ENCODE assay signal across 14 cellular contexts in genomic region chr9:78133751-78134150, GRCh38.
DNase-seq lines count a peak whose midpoint lies in the region; ATAC-seq and TF ChIP-seq lines count a peak whose summit lies in the region.
"Had no signal": no experiment of that assay in that cellular context is flagged by ENCODE, and none has a peak within 500 bp of the region (broad histone marks: within the 10 kb centered on the region; RNA-seq: fewer than 3 reads in every experiment).

No MANE protein-coding gene starts in this region.

- peaks cover 0 to 4% of the 10 kb centered on the region in 2 donors for H3K27me3 Mint-ChIP-seq in natural killer cell (ENCODE audit: low read depth in 2 of 2)

- peaks cover 14 to 27% of the 10 kb centered on the region in 2 donors for H3K4me1 Mint-ChIP-seq in natural killer cell

- peaks cover 6% of the 10 kb centered on the region for H3K36me3 Mint-ChIP-seq in natural killer cell

- DNase-seq in activated CD4-positive, alpha-beta T cell treated with anti-CD3 and anti-CD28 coated beads for 48 hours, result peak; percentile 22
- no peak for DNase-seq in activated CD4-positive, alpha-beta T cell treated with anti-CD3 and anti-CD28 coated beads for 4 hours
- DNase-seq in GM20000 (ENCODE audit: low spot score), result peak; percentile 20
- DNase-seq in natural killer cell, result no peak
- DNase-seq in SHP77 treated with DMSO at 0.1 percent for 48 hours (lab: John Stamatoyannopoulos, UW), result no peak
- no peak for DNase-seq in effector CD4-positive, alpha-beta T cell
- DNase-seq: activated CD8-positive, alpha-beta memory T cell treated with anti-CD3 and anti-CD28 coated beads, Interleukin-2, amount 50 U/mL, for 48 hours; aorta; dermis blood vessel endothelial cell; Karpas-422; NCI-H2081; NCI-H774 had no signal

- TF ChIP-seq CTCF in GM20000 (IDR thresholded peaks at IDR 0.05; ENCODE audit: extremely low read depth, missing control alignments) (no peak), natural killer cell (IDR thresholded peaks at IDR 0.05) (no peak)

- ATAC-seq in HG03558 (IDR thresholded peaks at IDR 0.05; ENCODE audit: extremely low read depth, unreplicated experiment), result peak; percentile 64
- peak in 2 of 3 donors; percentile 36 to 49 for ATAC-seq in natural killer cell
- no peak for ATAC-seq in HG03439 (IDR thresholded peaks at IDR 0.05; ENCODE audit: unreplicated experiment)

- peak overlapping the region; percentile 0 for H3K4me3 Mint-ChIP-seq in natural killer cell

- peaks cover 0 to 2% of the 10 kb centered on the region in 2 donors for H3K9me3 Mint-ChIP-seq in natural killer cell

- H3K27ac Mint-ChIP-seq in natural killer cell, result no peak overlapping the region

- intact Hi-C loops in natural killer cell (cut with micrococcal nuclease), result no loop called here

Comparison
In these comparisons a context has a peak if more than half of its experiments do, and no peak if none do; other contexts are left out.
1. DNase-seq: peak in activated CD4-positive, alpha-beta T cell treated with anti-CD3 and anti-CD28 coated beads for 48 hours (single experiment) and GM20000 (single experiment); none in activated CD4-positive, alpha-beta T cell treated with anti-CD3 and anti-CD28 coated beads for 4 hours (0 of 2), natural killer cell (single experiment), SHP77 treated with DMSO at 0.1 percent for 48 hours (single experiment) and effector CD4-positive, alpha-beta T cell (single experiment).